ENCODE assay signal across 29 cellular contexts in the genomic region with DNA sequence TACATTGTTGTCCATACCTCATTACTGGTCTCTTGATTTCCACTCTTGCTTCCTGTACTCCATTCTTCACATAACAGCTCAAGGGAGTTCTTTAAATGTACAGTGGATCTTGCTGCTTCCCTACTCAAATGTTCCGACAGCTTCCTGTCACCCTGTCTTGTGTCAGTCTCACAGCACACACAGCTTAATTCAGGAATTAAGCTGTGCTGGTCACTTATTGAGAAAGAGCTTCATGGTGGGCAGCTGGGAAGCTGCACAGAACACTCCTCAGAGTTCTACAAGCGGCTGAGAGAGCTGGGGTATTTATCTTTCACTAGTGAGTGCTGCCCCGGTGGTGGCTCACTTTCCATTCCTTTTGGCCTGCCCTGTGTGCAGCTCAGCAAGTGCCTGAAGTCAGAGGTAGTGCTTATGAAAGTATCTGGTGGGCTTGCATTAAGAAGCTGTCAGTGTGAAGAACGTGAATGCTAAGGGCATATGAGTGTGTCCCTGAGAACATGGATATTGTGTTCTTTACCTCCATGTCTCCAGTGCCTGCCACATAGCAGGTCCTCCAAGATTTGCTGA.
"Had no signal": no experiment of that assay in that cellular context is flagged by ENCODE, and none has a peak within 500 bp of the region (broad histone marks: within the 10 kb centered on the region; RNA-seq: fewer than 3 reads in every experiment).

No MANE protein-coding gene starts in this region.

- H3K4me1 Mint-ChIP-seq: activated B cell treated with CpG ODN at 0.5 μM for 24 hours had no signal

- DNase-seq: activated B cell treated with CpG ODN at 0.5 μM for 24 hours; activated CD4-positive, alpha-beta T cell treated with anti-CD3 and anti-CD28 coated beads, Interleukin-2, amount 50 U/mL, for 1 hour; activated CD8-positive, alpha-beta T cell treated with anti-CD3 and anti-CD28 coated beads for 36 hours; aorta; cerebellar nuclear complex; colonic mucosa; effector CD8-positive, alpha-beta T cell; erythroblast; hypothalamus; midbrain; naive thymus-derived CD4-positive, alpha-beta T cell; nucleus accumbens; stimulated activated CD4-positive, alpha-beta T cell treated with anti-CD3 and anti-CD28 coated beads, Interleukin-15, amount 100 ng/mL, for 24 hours; stimulated activated CD4-positive, alpha-beta T cell treated with anti-CD3 and anti-CD28 coated beads, Interleukin-2, amount 100 ng/mL, for 24 hours; stimulated activated naive B cell treated with anti-CD40 and anti-IgM and Interleukin-4, amounts not matched to agents 10 μg/mL and 1 μg/mL and 100 μg/mL, for 72 hours; T-helper 1 cell; testis; transverse colon had no signal

- H3K27me3 ChIP-seq: adrenal gland, cardiac muscle cell, colonic mucosa, gastroesophageal sphincter, pancreas, right atrium auricular region, testis, transverse colon had no signal

- ATAC-seq: activated CD8-positive, alpha-beta T cell treated with anti-CD3 and anti-CD28 coated beads for 36 hours; gastroesophageal sphincter; naive thymus-derived CD4-positive, alpha-beta T cell; pancreas; stimulated activated naive B cell treated with anti-CD40 and anti-IgM and Interleukin-4, amounts not matched to agents 10 μg/mL and 1 μg/mL and 100 μg/mL, for 72 hours had no signal

- H3K27ac Mint-ChIP-seq: activated B cell treated with CpG ODN at 0.5 μM for 24 hours; activated CD8-positive, alpha-beta T cell treated with anti-CD3 and anti-CD28 coated beads for 36 hours; activated naive CD8-positive, alpha-beta T cell; activated T-helper 2 cell treated with anti-CD3 and anti-CD28 coated beads, Interferon-gamma antibody, Interleukin-2, Interleukin-4, amounts not matched to agents 10 μg/mL and 5 μg/mL and 100 μg/mL, durations not matched to agents 14 hours and 24 hours and 36 hours; brain; naive thymus-derived CD4-positive, alpha-beta T cell; stimulated activated naive B cell treated with anti-CD40 and anti-IgM and Interleukin-4, amounts not matched to agents 10 μg/mL and 1 μg/mL and 100 μg/mL, for 72 hours; T-helper 2 cell treated with Interferon-gamma antibody and Interleukin-4, amounts not matched to agents 5 μg/mL and 100 μg/mL, for 36 hours had no signal

- H3K27me3 Mint-ChIP-seq: activated B cell treated with CpG ODN at 0.5 μM for 24 hours; activated CD8-positive, alpha-beta T cell treated with anti-CD3 and anti-CD28 coated beads for 36 hours; activated naive CD8-positive, alpha-beta T cell; naive thymus-derived CD4-positive, alpha-beta T cell; stimulated activated naive B cell treated with anti-CD40 and anti-IgM and Interleukin-4, amounts not matched to agents 10 μg/mL and 1 μg/mL and 100 μg/mL, for 72 hours had no signal

- H3K4me3 Mint-ChIP-seq: activated B cell treated with CpG ODN at 0.5 μM for 24 hours; activated CD8-positive, alpha-beta T cell treated with anti-CD3 and anti-CD28 coated beads for 36 hours; activated naive CD8-positive, alpha-beta T cell; brain; naive thymus-derived CD4-positive, alpha-beta T cell; neural crest cell; stimulated activated naive B cell treated with anti-CD40 and anti-IgM and Interleukin-4, amounts not matched to agents 10 μg/mL and 1 μg/mL and 100 μg/mL, for 72 hours; T-helper 2 cell treated with Interferon-gamma antibody and Interleukin-4, amounts not matched to agents 5 μg/mL and 100 μg/mL, for 36 hours had no signal

- H3K4me1 ChIP-seq: adrenal gland, colonic mucosa, gastroesophageal sphincter, pancreas, right atrium auricular region, testis, transverse colon had no signal

- FAIRE-seq: pancreas, urothelium cell line had no signal

- H3K4me3 ChIP-seq: adrenal gland, cardiac muscle cell, colonic mucosa, gastroesophageal sphincter, pancreas, right atrium auricular region, testis, transverse colon had no signal

- H3K36me3 ChIP-seq: adrenal gland, cardiac muscle cell, colonic mucosa, gastroesophageal sphincter, pancreas, right atrium auricular region had no signal

- H3K9me3 ChIP-seq: testis had no signal

- H3K27ac ChIP-seq: adrenal gland, cardiac muscle cell, colonic mucosa, gastroesophageal sphincter, pancreas, right atrium auricular region, testis, transverse colon had no signal
